In genomic region chr10:49608166-49608758, GRCh38 we compare ENCODE assay signal across 28 cellular contexts. TPM values are rescaled to one million over a fixed set of nuclear protein-coding genes. Genes with fewer than 3 reads are reported as not detected.
A peak's percentile ranks its signal among the peaks of the same experiment; 100 is the strongest.
DNase-seq lines count a peak whose midpoint lies in the region; ATAC-seq and TF ChIP-seq lines count a peak whose summit lies in the region.
"Had no signal": no experiment of that assay in that cellular context is flagged by ENCODE, and none has a peak within 500 bp of the region (broad histone marks: within the 10 kb centered on the region; RNA-seq: fewer than 3 reads in every experiment).

No MANE protein-coding gene starts in this region.

- peak overlapping the region; percentile 66 for H3K4me3 ChIP-seq in HUES6 (ENCODE audit: low read depth, low read length)
- H3K4me3 ChIP-seq in iPS-20b (ENCODE audit: low read length), result peak overlapping the region; percentile 72; the same call in 1 of the 2 replicates
- H3K4me3 ChIP-seq in upper lobe of right lung, result no peak overlapping the region
- no peak overlapping the region for H3K4me3 ChIP-seq in stomach
- H3K4me3 ChIP-seq: body of pancreas, GM23248, heart right ventricle, smooth muscle cell had no signal

- no peak for TF ChIP-seq EP300 in stomach (IDR thresholded peaks at IDR 0.05)

- H3K27me3 ChIP-seq in HUES6 (ENCODE audit: control insufficient read depth, insufficient read depth, low read length) (peaks cover 100% of the 10 kb centered on the region), iPS-20b (ENCODE audit: insufficient read depth, low read length) (peaks cover 100% of the 10 kb centered on the region), upper lobe of right lung (peaks cover 76% of the 10 kb centered on the region), stomach (peaks cover 38 to 95% (median 70%) of the 10 kb centered on the region in 3 donors)

- H3K36me3 ChIP-seq in HUES6 (ENCODE audit: control insufficient read depth, insufficient read depth, low read length), result no peaks in the 10 kb centered on the region
- no peaks in the 10 kb centered on the region for H3K36me3 ChIP-seq in iPS-20b (ENCODE audit: insufficient read depth, low read depth, low read length)
- H3K36me3 ChIP-seq in upper lobe of right lung, result no peaks in the 10 kb centered on the region
- no peaks in the 10 kb centered on the region for H3K36me3 ChIP-seq in stomach
- H3K36me3 ChIP-seq: heart right ventricle, WERI-Rb-1 had no signal

- H3K9ac ChIP-seq in HUES6 (ENCODE audit: low read length) (no peak overlapping the region), iPS-20b (ENCODE audit: low read depth, low read length) (no peak overlapping the region)
- H3K9ac ChIP-seq: GM23248 had no signal

- no peak for TF ChIP-seq CTCF in upper lobe of right lung (IDR thresholded peaks at IDR 0.05)
- TF ChIP-seq CTCF in stomach (IDR thresholded peaks at IDR 0.05), result no peak

- DNase-seq in activated CD4-positive, CD25-positive, alpha-beta regulatory T cell treated with anti-CD3 and anti-CD28 coated beads, Interleukin-2, amount 50 U/mL, for 72 hours, result peak; percentile 7
- DNase-seq in upper lobe of right lung (peak; percentile 31), stomach (no peak)
- DNase-seq: body of pancreas; Calu3; effector CD8-positive, alpha-beta T cell; foreskin fibroblast; GM23248; heart right ventricle; immature natural killer cell; mesenchymal stem cell; NCI-H748 treated with DMSO at 0.1 percent for 48 hours; stimulated activated CD4-positive, alpha-beta T cell treated with anti-CD3 and anti-CD28 coated beads, Interleukin-2, amount 100 ng/mL, for 48 hours had no signal

- H3K9me3 ChIP-seq in HUES6 (ENCODE audit: control insufficient read depth, insufficient read depth, low read depth, low read length) (no peaks in the 10 kb centered on the region), iPS-20b (ENCODE audit: insufficient read depth, low read depth, low read length) (no peaks in the 10 kb centered on the region; the same call in 1 of the 2 replicates), upper lobe of right lung (no peaks in the 10 kb centered on the region), stomach (peaks cover 0 to 11% (median 2%) of the 10 kb centered on the region in 4 donors)
- H3K9me3 ChIP-seq: body of pancreas, heart right ventricle had no signal

- intact Hi-C loops in upper lobe of right lung (cut with DNase I) (no loop called here), stomach (cut with DNase I; ENCODE audit: low total_unique reads) (no loop called here)

- WGBS in stomach, 5 donors, result 15 to 23% (median 16%) methylated on average over 6 of the region's 6 CpGs

- no peak overlapping the region for H3K27ac ChIP-seq in HUES6 (ENCODE audit: low read depth, low read length)
- no peak overlapping the region for H3K27ac ChIP-seq in iPS-20b (ENCODE audit: low read length)
- H3K27ac ChIP-seq in upper lobe of right lung, result no peak overlapping the region
- no peak overlapping the region for H3K27ac ChIP-seq in stomach
- H3K27ac ChIP-seq: body of pancreas, C4-2B, GM23248, heart right ventricle, WERI-Rb-1 had no signal

- H3K4me1 ChIP-seq in HUES6 (ENCODE audit: control insufficient read depth, insufficient read depth, low read length) (peaks cover 31% of the 10 kb centered on the region), iPS-20b (ENCODE audit: insufficient read depth, low read length) (no peaks in the 10 kb centered on the region; the same call in 1 of the 2 replicates), upper lobe of right lung (no peaks in the 10 kb centered on the region), stomach (peaks cover 13 to 50% (median 26%) of the 10 kb centered on the region in 4 donors)

- no peak for ATAC-seq in activated CD4-positive, CD25-positive, alpha-beta regulatory T cell treated with anti-CD3 and anti-CD28 coated beads, Interleukin-2, amount 50 U/mL, for 24 hours
- ATAC-seq in upper lobe of right lung (no peak), GM21381 (IDR thresholded peaks at IDR 0.05; ENCODE audit: unreplicated experiment) (no peak)
- ATAC-seq: body of pancreas; heart right ventricle; left lobe of liver; stimulated activated effector memory CD8-positive, alpha-beta T cell treated with anti-CD3 and anti-CD28 coated beads, Interleukin-12 subunit alpha, Interleukin-12 subunit beta, amount 100 ng/mL, for 72 hours had no signal

- no peak for TF ChIP-seq POLR2A in stomach (IDR thresholded peaks at IDR 0.05)

RNA-seq across cellular contexts. Expression of gene SLC18A3, which starts 1.8 kb away (rescaled TPM):
- total RNA-seq in upper lobe of right lung, result not detected
- under 1 TPM in 1 of 5 donors, not detected in 4; 0.73 TPM for total RNA-seq in stomach
- under 1 TPM in 1 of 3 donors, not detected in 2; 0.20 TPM for polyA plus RNA-seq in stomach
- total RNA-seq: body of pancreas, Calu3, GM23248, heart right ventricle, HT-29, left lobe of liver, myocyte, omental fat pad, smooth muscle cell had no signal
- polyA plus RNA-seq: AG04450, esophagus, GM23248, heart right ventricle, immature natural killer cell, smooth muscle cell had no signal

RNA-seq across cellular contexts. Expression of gene CHAT, which starts 5.6 kb away (rescaled TPM):
- total RNA-seq in upper lobe of right lung (not detected), stomach (1 to 10 TPM in 1 of 5 donors, not detected in 4; 8.7 TPM)
- not detected for polyA plus RNA-seq in stomach
- total RNA-seq: Calu3, GM23248, heart right ventricle, HT-29, left lobe of liver, myocyte, omental fat pad, smooth muscle cell, urinary bladder had no signal
- polyA plus RNA-seq: AG04450, esophagus, GM23248, heart right ventricle, immature natural killer cell, smooth muscle cell had no signal

Comparison
In these comparisons a context has a peak if more than half of its experiments do, and no peak if none do; other contexts are left out.
1. H3K4me3 ChIP-seq: peak in HUES6 (single experiment) and iPS-20b (single experiment); none in upper lobe of right lung (single experiment) and stomach (0 of 4).